In the genomic region with DNA sequence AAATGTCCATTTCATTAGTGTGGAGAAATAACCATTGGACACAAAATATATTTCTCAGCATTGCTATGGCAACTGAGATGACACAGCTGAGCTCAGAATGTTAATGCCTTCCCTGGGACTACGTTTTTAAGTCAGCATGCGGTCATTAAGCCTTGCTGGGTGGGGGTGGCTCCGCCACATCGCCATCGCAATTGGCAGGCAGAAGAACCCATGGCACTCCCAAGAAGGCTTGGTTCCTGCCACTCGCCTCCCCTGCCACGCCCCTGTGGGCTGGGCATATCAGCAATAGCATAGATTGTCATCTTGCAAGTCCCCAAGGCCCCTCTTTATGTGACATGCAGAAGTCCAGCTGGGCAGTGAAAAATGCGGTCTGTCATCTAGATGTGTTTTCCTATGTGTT, we compare ENCODE assay signal across 21 cellular contexts.
DNase-seq lines count a peak whose midpoint lies in the region; ATAC-seq and TF ChIP-seq lines count a peak whose summit lies in the region.
"Had no signal": no experiment of that assay in that cellular context is flagged by ENCODE, and none has a peak within 500 bp of the region (broad histone marks: within the 10 kb centered on the region; RNA-seq: fewer than 3 reads in every experiment).

No MANE protein-coding gene starts in this region.

- H3K27ac ChIP-seq in gastroesophageal sphincter (no peak overlapping the region), tibial nerve (no peak overlapping the region)

- H3K9me3 ChIP-seq in gastroesophageal sphincter (no peaks in the 10 kb centered on the region), tibial nerve (no peaks in the 10 kb centered on the region)

- CTCF ChIA-PET in WTC11 (lab: Charles Lee) = interaction anchor here (1.0 to 1.3 kb wide), 2 partner anchors 28 to 78 kb away, joined by 3 read pairs; no protein-coding TSS in a partner anchor

- H3K27me3 Mint-ChIP-seq in WTC11 (ENCODE audit: low read depth) = no peaks in the 10 kb centered on the region; the same call in 1 of the 2 replicates
- H3K27me3 Mint-ChIP-seq: B cell had no signal

- POLR2A ChIA-PET in WTC11 (lab: Charles Lee) = interaction anchor here (0.6 kb wide), 1 partner anchor 742 kb away, joined by 4 read pairs; no protein-coding TSS in a partner anchor

- TF ChIP-seq CTCF in GM06990 (IDR thresholded peaks at IDR 0.05; ENCODE audit: insufficient read depth, low read length, poor library complexity, severe bottlenecking) = no peak
- no peak for TF ChIP-seq CTCF in WTC11 (IDR thresholded peaks at IDR 0.05)
- no peak for TF ChIP-seq CTCF in gastroesophageal sphincter (IDR thresholded peaks at IDR 0.05)
- no peak for TF ChIP-seq CTCF in tibial nerve (IDR thresholded peaks at IDR 0.05)

- H3K4me1 Mint-ChIP-seq in WTC11 = peaks cover 5% of the 10 kb centered on the region
- H3K4me1 Mint-ChIP-seq: B cell, IgD-negative memory B cell had no signal

- TF ChIP-seq EP300 in gastroesophageal sphincter (IDR thresholded peaks at IDR 0.05) (no peak), tibial nerve (IDR thresholded peaks at IDR 0.05) (no peak)

- H3K4me1 ChIP-seq in gastroesophageal sphincter (no peaks in the 10 kb centered on the region), tibial nerve (no peaks in the 10 kb centered on the region)

- peak overlapping the region; percentile 25; the same call in 1 of the 2 replicates for H3K27ac Mint-ChIP-seq in WTC11
- H3K27ac Mint-ChIP-seq: B cell, IgD-negative memory B cell had no signal

- H3K9me3 Mint-ChIP-seq in WTC11 = peaks cover under 1% of the 10 kb centered on the region

- peak; percentile 0 for DNase-seq in GM06990 (ENCODE audit: extremely low read depth, insufficient read length)
- DNase-seq in WTC11 (ENCODE audit: low spot score) = no peak
- peak; percentile 28 for DNase-seq in retina
- no peak for DNase-seq in effector CD4-positive, alpha-beta T cell
- DNase-seq in NCI-H2171 treated with DMSO at 0.1 percent for 48 hours (lab: John Stamatoyannopoulos, UW) = no peak
- DNase-seq in tibial nerve (ENCODE audit: low spot score in 2 of 2) = no peak
- DNase-seq: DMS79, Karpas-422, MG63, NCI-H1092, NCI-H1436 treated with DMSO at 0.1 percent for 48 hours, NCI-H2081, NCI-H2171, NCI-H446 treated with DMSO at 0.1 percent for 48 hours, NCI-H526 treated with DMSO at 0.1 percent for 48 hours, OCI-M1, Right ventricle myocardium superior had no signal

- no peaks in the 10 kb centered on the region for H3K36me3 Mint-ChIP-seq in WTC11
- H3K36me3 Mint-ChIP-seq: IgD-negative memory B cell had no signal

- H3K27me3 ChIP-seq in GM06990 (replicated peaks; ENCODE audit: control insufficient read depth, insufficient read depth, low read length) (no peaks in the 10 kb centered on the region; the same call in 1 of the 2 replicates), gastroesophageal sphincter (no peaks in the 10 kb centered on the region), tibial nerve (no peaks in the 10 kb centered on the region)
- H3K27me3 ChIP-seq: MG63 had no signal

- TF ChIP-seq POLR2A in gastroesophageal sphincter (IDR thresholded peaks at IDR 0.05) (no peak), tibial nerve (IDR thresholded peaks at IDR 0.05) (no peak)

- no peak overlapping the region for H3K4me3 ChIP-seq in GM06990 (replicated peaks; ENCODE audit: low read depth, low read length)
- H3K4me3 ChIP-seq in gastroesophageal sphincter = no peak overlapping the region
- H3K4me3 ChIP-seq in tibial nerve = no peak overlapping the region
- H3K4me3 ChIP-seq: GM12878, MG63 had no signal

- H3K4me3 Mint-ChIP-seq in WTC11 = no peak overlapping the region
- H3K4me3 Mint-ChIP-seq: B cell, IgD-negative memory B cell had no signal

- H3K36me3 ChIP-seq in GM06990 (ENCODE audit: control insufficient read depth, insufficient read depth, low read length) (no peaks in the 10 kb centered on the region), gastroesophageal sphincter (no peaks in the 10 kb centered on the region), tibial nerve (no peaks in the 10 kb centered on the region)
- H3K36me3 ChIP-seq: MG63 had no signal

- ATAC-seq in WTC11 = peak; percentile 32; the same call in 1 of the 2 replicates
- peak; percentile 28 for ATAC-seq in gastroesophageal sphincter
- ATAC-seq: GM12878 had no signal

- WGBS in gastroesophageal sphincter (ENCODE audit: low coverage in 1 of 2), 2 donors = 63 to 69% methylated on average over 7 to 8 of the region's 8 CpGs
- 73 to 86% methylated on average over 8 of the region's 8 CpGs for WGBS in tibial nerve, 2 donors

TF ChIP-seq in WTC11, 78 proteins besides CTCF, POLR2A, EP300 and RAD21:
- TF ChIP-seq, protein P1, sequence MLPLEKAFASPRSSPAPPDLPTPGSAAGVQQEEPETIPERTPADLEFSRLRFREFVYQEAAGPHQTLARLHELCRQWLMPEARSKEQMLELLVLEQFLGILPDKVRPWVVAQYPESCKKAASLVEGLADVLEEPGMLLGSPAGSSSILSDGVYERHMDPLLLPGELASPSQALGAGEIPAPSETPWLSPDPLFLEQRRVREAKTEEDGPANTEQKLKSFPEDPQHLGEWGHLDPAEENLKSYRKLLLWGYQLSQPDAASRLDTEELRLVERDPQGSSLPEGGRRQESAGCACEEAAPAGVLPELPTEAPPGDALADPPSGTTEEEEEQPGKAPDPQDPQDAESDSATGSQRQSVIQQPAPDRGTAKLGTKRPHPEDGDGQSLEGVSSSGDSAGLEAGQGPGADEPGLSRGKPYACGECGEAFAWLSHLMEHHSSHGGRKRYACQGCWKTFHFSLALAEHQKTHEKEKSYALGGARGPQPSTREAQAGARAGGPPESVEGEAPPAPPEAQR (CRISPR knock-in tag; IDR thresholded peaks at IDR 0.05) = no peak
- TF ChIP-seq, protein P2, sequence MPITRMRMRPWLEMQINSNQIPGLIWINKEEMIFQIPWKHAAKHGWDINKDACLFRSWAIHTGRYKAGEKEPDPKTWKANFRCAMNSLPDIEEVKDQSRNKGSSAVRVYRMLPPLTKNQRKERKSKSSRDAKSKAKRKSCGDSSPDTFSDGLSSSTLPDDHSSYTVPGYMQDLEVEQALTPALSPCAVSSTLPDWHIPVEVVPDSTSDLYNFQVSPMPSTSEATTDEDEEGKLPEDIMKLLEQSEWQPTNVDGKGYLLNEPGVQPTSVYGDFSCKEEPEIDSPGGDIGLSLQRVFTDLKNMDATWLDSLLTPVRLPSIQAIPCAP (CRISPR knock-in tag; IDR thresholded peaks at IDR 0.05) = no peak
- TF ChIP-seq JUN (CRISPR knock-in tag; IDR thresholded peaks at IDR 0.05) (no peak), SP1 (CRISPR knock-in tag; conservative IDR thresholded peaks at IDR 0.05) (no peak), HMGA2 (CRISPR knock-in tag; IDR thresholded peaks at IDR 0.05) (no peak), ETV6 (CRISPR knock-in tag; IDR thresholded peaks at IDR 0.05) (no peak), EMX1 (CRISPR knock-in tag; IDR thresholded peaks at IDR 0.05) (no peak), NFATC4 (CRISPR knock-in tag; IDR thresholded peaks at IDR 0.05) (no peak), ZNF671 (CRISPR knock-in tag; IDR thresholded peaks at IDR 0.05) (no peak), RORB (CRISPR knock-in tag; IDR thresholded peaks at IDR 0.05) (no peak), ZNF232 (CRISPR knock-in tag; IDR thresholded peaks at IDR 0.05) (no peak), GABPB1 (CRISPR knock-in tag; IDR thresholded peaks at IDR 0.05) (no peak), ZNF138 (CRISPR knock-in tag; conservative IDR thresholded peaks at IDR 0.05) (no peak)
- TF ChIP-seq, protein P3, sequence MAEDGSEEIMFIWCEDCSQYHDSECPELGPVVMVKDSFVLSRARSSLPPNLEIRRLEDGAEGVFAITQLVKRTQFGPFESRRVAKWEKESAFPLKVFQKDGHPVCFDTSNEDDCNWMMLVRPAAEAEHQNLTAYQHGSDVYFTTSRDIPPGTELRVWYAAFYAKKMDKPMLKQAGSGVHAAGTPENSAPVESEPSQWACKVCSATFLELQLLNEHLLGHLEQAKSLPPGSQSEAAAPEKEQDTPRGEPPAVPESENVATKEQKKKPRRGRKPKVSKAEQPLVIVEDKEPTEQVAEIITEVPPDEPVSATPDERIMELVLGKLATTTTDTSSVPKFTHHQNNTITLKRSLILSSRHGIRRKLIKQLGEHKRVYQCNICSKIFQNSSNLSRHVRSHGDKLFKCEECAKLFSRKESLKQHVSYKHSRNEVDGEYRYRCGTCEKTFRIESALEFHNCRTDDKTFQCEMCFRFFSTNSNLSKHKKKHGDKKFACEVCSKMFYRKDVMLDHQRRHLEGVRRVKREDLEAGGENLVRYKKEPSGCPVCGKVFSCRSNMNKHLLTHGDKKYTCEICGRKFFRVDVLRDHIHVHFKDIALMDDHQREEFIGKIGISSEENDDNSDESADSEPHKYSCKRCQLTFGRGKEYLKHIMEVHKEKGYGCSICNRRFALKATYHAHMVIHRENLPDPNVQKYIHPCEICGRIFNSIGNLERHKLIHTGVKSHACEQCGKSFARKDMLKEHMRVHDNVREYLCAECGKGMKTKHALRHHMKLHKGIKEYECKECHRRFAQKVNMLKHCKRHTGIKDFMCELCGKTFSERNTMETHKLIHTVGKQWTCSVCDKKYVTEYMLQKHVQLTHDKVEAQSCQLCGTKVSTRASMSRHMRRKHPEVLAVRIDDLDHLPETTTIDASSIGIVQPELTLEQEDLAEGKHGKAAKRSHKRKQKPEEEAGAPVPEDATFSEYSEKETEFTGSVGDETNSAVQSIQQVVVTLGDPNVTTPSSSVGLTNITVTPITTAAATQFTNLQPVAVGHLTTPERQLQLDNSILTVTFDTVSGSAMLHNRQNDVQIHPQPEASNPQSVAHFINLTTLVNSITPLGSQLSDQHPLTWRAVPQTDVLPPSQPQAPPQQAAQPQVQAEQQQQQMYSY (CRISPR knock-in tag; IDR thresholded peaks at IDR 0.05) = no peak
- TF ChIP-seq, protein P4, sequence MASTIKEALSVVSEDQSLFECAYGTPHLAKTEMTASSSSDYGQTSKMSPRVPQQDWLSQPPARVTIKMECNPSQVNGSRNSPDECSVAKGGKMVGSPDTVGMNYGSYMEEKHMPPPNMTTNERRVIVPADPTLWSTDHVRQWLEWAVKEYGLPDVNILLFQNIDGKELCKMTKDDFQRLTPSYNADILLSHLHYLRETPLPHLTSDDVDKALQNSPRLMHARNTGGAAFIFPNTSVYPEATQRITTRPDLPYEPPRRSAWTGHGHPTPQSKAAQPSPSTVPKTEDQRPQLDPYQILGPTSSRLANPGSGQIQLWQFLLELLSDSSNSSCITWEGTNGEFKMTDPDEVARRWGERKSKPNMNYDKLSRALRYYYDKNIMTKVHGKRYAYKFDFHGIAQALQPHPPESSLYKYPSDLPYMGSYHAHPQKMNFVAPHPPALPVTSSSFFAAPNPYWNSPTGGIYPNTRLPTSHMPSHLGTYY (CRISPR knock-in tag; IDR thresholded peaks at IDR 0.05) = no peak
- TF ChIP-seq, protein P5, sequence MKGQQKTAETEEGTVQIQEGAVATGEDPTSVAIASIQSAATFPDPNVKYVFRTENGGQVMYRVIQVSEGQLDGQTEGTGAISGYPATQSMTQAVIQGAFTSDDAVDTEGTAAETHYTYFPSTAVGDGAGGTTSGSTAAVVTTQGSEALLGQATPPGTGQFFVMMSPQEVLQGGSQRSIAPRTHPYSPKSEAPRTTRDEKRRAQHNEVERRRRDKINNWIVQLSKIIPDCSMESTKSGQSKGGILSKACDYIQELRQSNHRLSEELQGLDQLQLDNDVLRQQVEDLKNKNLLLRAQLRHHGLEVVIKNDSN (CRISPR knock-in tag; IDR thresholded peaks at IDR 0.05) = no peak

Comparison
In these comparisons a context has a peak if more than half of its experiments do, and no peak if none do; other contexts are left out.
1. DNase-seq: peak in GM06990 (single experiment) and retina (single experiment); none in WTC11 (single experiment), effector CD4-positive, alpha-beta T cell (single experiment), NCI-H2171 treated with DMSO at 0.1 percent for 48 hours (single experiment) and tibial nerve (0 of 2).